In the genomic region with DNA sequence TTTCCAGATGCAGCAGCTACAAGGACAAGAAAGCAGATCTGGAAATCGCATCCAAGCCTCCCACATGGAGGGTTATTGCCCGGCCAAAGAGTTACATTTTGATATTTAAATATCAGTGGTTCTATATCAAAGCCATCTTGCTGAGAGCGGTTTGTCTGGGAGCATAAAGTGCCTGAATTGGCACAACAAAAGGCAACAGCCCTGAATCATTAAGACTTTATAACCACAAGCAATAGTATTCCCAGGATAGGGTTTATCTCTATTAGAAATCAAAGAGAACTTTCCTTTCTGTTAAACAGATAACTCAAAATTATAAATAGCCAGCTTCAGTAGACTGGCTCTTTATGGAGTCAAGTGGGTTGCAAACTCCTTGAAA, we compare ENCODE assay signal across 15 cellular contexts.
DNase-seq lines count a peak whose midpoint lies in the region; ATAC-seq, FAIRE-seq and TF ChIP-seq lines count a peak whose summit lies in the region.
"Had no signal": no experiment of that assay in that cellular context is flagged by ENCODE, and none has a peak within 500 bp of the region (broad histone marks: within the 10 kb centered on the region; RNA-seq: fewer than 3 reads in every experiment).

No MANE protein-coding gene starts in this region.

- CTCF ChIA-PET in H1 (lab: Charles Lee; ENCODE audit: partially characterized antibody), result interaction anchor here (1.8 kb wide), 1 partner anchor 9 kb away, joined by 5 read pairs; no protein-coding TSS in a partner anchor

- H3K79me2 ChIP-seq in GM23248 (ENCODE audit: insufficient read depth) (no peaks in the 10 kb centered on the region), H1 (ENCODE audit: control insufficient read depth in 1 of 2, insufficient read depth in 2 of 2, low read length in 2 of 2) (no peaks in the 10 kb centered on the region), neural progenitor cell (ENCODE audit: low read depth) (no peaks in the 10 kb centered on the region)

- no peak overlapping the region for H4K91ac ChIP-seq in H1 (replicated peaks; ENCODE audit: insufficient read length, low read length)

- H3K27me3 Mint-ChIP-seq in neural progenitor cell (ENCODE audit: insufficient read depth, low read depth), result peaks cover 5% of the 10 kb centered on the region
- H3K27me3 Mint-ChIP-seq in activated T-cell treated with anti-CD3 and anti-CD28 coated beads, Interleukin-2, amount 50 U/mL, for 24 hours, result no peaks in the 10 kb centered on the region

- DNase-seq in GM23248 (no peak), H1 (ENCODE audit: low read depth in 1 of 2, low spot score in 2 of 2) (no peak), neural progenitor cell (ENCODE audit: low spot score) (no peak), cortex of kidney (lab: John Stamatoyannopoulos, UW) (no peak)
- DNase-seq in activated T-cell treated with anti-CD3 and anti-CD28 coated beads, Interleukin-2, amount 50 U/mL, for 24 hours, result no peak
- DNase-seq: HCEC 1CT, NCI-H1105 treated with DMSO at 0.1 percent for 48 hours, NCI-H1694 treated with DMSO at 0.1 percent for 48 hours, NCI-H510A treated with DMSO at 0.1 percent for 48 hours, NCI-H82 had no signal

- peak overlapping the region; percentile 8 for H3K27ac Mint-ChIP-seq in neural progenitor cell
- H3K27ac Mint-ChIP-seq in activated T-cell treated with anti-CD3 and anti-CD28 coated beads, Interleukin-2, amount 50 U/mL, for 24 hours, result no peak overlapping the region

- H2BK12ac ChIP-seq in H1 (ENCODE audit: low read depth, low read length), result no peak overlapping the region; the same call in 1 of the 2 replicates

- no peak for TF ChIP-seq EP300 in H1 (IDR thresholded peaks at IDR 0.05; ENCODE audit: borderline replicate concordance in 1 of 2, low read depth in 2 of 2, low read length in 2 of 2)

- H3K23me2 ChIP-seq in H1 (ENCODE audit: low read depth, low read length), result no peaks in the 10 kb centered on the region

- no peaks in the 10 kb centered on the region for H4K20me1 ChIP-seq in GM23248 (ENCODE audit: insufficient read depth)
- no peaks in the 10 kb centered on the region for H4K20me1 ChIP-seq in H1 (replicated peaks in 1 of 2; ENCODE audit: control insufficient read depth in 1 of 2, insufficient read depth in 2 of 2, low read length in 2 of 2)
- no peaks in the 10 kb centered on the region for H4K20me1 ChIP-seq in neural progenitor cell (ENCODE audit: low read depth)
- H4K20me1 ChIP-seq: BLaER1 treated with 17β-estradiol and CSF1 and Interleukin-3, amounts not matched to agents 10 nM and 100 nM had no signal

- in situ Hi-C loops in GM23248 (cut with MboI), result no loop called here

- H3K9me3 Mint-ChIP-seq in neural progenitor cell, result peaks cover under 1% of the 10 kb centered on the region
- H3K9me3 Mint-ChIP-seq in activated T-cell treated with anti-CD3 and anti-CD28 coated beads, Interleukin-2, amount 50 U/mL, for 24 hours, result peaks cover 15% of the 10 kb centered on the region

- no peak for ATAC-seq in GM18502 (IDR thresholded peaks at IDR 0.05; ENCODE audit: poor library complexity, unreplicated experiment)
- ATAC-seq: A549, Panc1 had no signal

- H3K14ac ChIP-seq in H1 (ENCODE audit: insufficient read length), result no peak overlapping the region

- no peak overlapping the region for H3K4me3 ChIP-seq in GM23248
- peak overlapping the region; percentile 25 for H3K4me3 ChIP-seq in HUES64 (ENCODE audit: low read length)
- H3K4me3 ChIP-seq in H1 (ENCODE audit: extremely low read depth in 1 of 4, insufficient read depth in 2 of 4, low read depth in 3 of 4, low read length in 4 of 4), result peak overlapping the region in 2 of 4 experiments; percentile 7 to 42; a peak in 5 of 8 replicates
- H3K4me3 ChIP-seq in neural progenitor cell, result no peak overlapping the region
- H3K4me3 ChIP-seq: A549; BLaER1 treated with 17β-estradiol and CSF1 and Interleukin-3, amounts not matched to agents 10 nM and 100 nM had no signal

- no peaks in the 10 kb centered on the region for H3K36me3 ChIP-seq in GM23248 (ENCODE audit: low read depth)
- no peaks in the 10 kb centered on the region for H3K36me3 ChIP-seq in HUES64 (ENCODE audit: insufficient read depth, low read length)
- H3K36me3 ChIP-seq in H1 (ENCODE audit: control insufficient read depth in 2 of 4, insufficient read depth in 4 of 4, low read length in 3 of 4), result no peaks in the 10 kb centered on the region
- no peaks in the 10 kb centered on the region for H3K36me3 ChIP-seq in neural progenitor cell
- H3K36me3 ChIP-seq: BLaER1 treated with 17β-estradiol and CSF1 and Interleukin-3, amounts not matched to agents 10 nM and 100 nM had no signal

- no peak overlapping the region for H3K27ac ChIP-seq in GM23248
- H3K27ac ChIP-seq in HUES64 (ENCODE audit: low read depth, low read length), result peak overlapping the region; percentile 69
- no peak overlapping the region for H3K27ac ChIP-seq in H1 (ENCODE audit: low read depth, low read length)
- no peak overlapping the region for H3K27ac ChIP-seq in neural progenitor cell
- H3K27ac ChIP-seq: A549; BLaER1 treated with 17β-estradiol and CSF1 and Interleukin-3, amounts not matched to agents 10 nM and 100 nM had no signal

- H4K8ac ChIP-seq in H1 (ENCODE audit: extremely low read depth, insufficient read depth, low read length), result no peak overlapping the region

- H3K9me3 ChIP-seq in GM23248 (ENCODE audit: low read depth) (no peaks in the 10 kb centered on the region), HUES64 (ENCODE audit: insufficient read depth, low read depth, low read length) (no peaks in the 10 kb centered on the region), H1 (ENCODE audit: insufficient read depth in 2 of 2, low read depth in 1 of 2, low read length in 1 of 2) (no peaks in the 10 kb centered on the region), neural progenitor cell (ENCODE audit: low read depth) (no peaks in the 10 kb centered on the region)
- H3K9me3 ChIP-seq: A549; BLaER1 treated with 17β-estradiol and CSF1 and Interleukin-3, amounts not matched to agents 10 nM and 100 nM had no signal

- H3K79me1 ChIP-seq in H1 (ENCODE audit: low read depth, low read length), result no peaks in the 10 kb centered on the region

- no peaks in the 10 kb centered on the region for H3F3A ChIP-seq in GM23248 (ENCODE audit: insufficient read depth)
- H3F3A ChIP-seq in neural progenitor cell (ENCODE audit: low read depth), result peaks cover 3% of the 10 kb centered on the region

- H3K4me3 Mint-ChIP-seq in neural progenitor cell, result no peak overlapping the region
- no peak overlapping the region for H3K4me3 Mint-ChIP-seq in activated T-cell treated with anti-CD3 and anti-CD28 coated beads, Interleukin-2, amount 50 U/mL, for 24 hours

- H3K18ac ChIP-seq in H1 (ENCODE audit: extremely low read depth, low read length), result no peak overlapping the region; the same call in 1 of the 2 replicates

- no peak overlapping the region; the same call in 1 of the 2 replicates for H2BK20ac ChIP-seq in H1 (ENCODE audit: low read length)

- H3K4ac ChIP-seq in H1 (replicated peaks; ENCODE audit: insufficient read length, low read depth, low read length), result no peak overlapping the region

- H3K36me3 Mint-ChIP-seq in neural progenitor cell, result peaks cover 2% of the 10 kb centered on the region
- H3K36me3 Mint-ChIP-seq in activated T-cell treated with anti-CD3 and anti-CD28 coated beads, Interleukin-2, amount 50 U/mL, for 24 hours (ENCODE audit: low read depth), result no peaks in the 10 kb centered on the region

- TF ChIP-seq RAD21 in H1 (IDR thresholded peaks at IDR 0.05 in 1 of 2, conservative IDR thresholded peaks at IDR 0.05 in 1 of 2; ENCODE audit: low read depth in 2 of 2, low read length in 2 of 2), result no peak

- H3K4me1 ChIP-seq in GM23248 (ENCODE audit: insufficient read depth) (no peaks in the 10 kb centered on the region), HUES64 (ENCODE audit: insufficient read depth, low read length) (peaks cover 41% of the 10 kb centered on the region), H1 (replicated peaks in 1 of 4; ENCODE audit: control insufficient read depth in 3 of 4, insufficient read depth in 4 of 4, low read length in 3 of 4) (peaks cover 2 to 10% (median 6%) of the 10 kb centered on the region in 4 experiments; a peak in 5 of 7 replicates), neural progenitor cell (peaks cover 44% of the 10 kb centered on the region)
- H3K4me1 ChIP-seq: A549; BLaER1 treated with 17β-estradiol and CSF1 and Interleukin-3, amounts not matched to agents 10 nM and 100 nM had no signal

- POLR2A ChIA-PET in H1 (lab: Charles Lee; ENCODE audit: partially characterized antibody), result no interaction called here

- H4K5ac ChIP-seq in H1 (ENCODE audit: insufficient read length, low read depth, low read length), result no peak overlapping the region

- H3K27me3 ChIP-seq in GM23248 (replicated peaks; ENCODE audit: insufficient read depth) (no peaks in the 10 kb centered on the region), HUES64 (ENCODE audit: insufficient read depth, low read length) (no peaks in the 10 kb centered on the region), H1 (replicated peaks in 1 of 4; ENCODE audit: control insufficient read depth in 3 of 4, extremely low read depth in 1 of 4, insufficient read depth in 3 of 4, low read length in 3 of 4) (no peaks in the 10 kb centered on the region), neural progenitor cell (no peaks in the 10 kb centered on the region)
- H3K27me3 ChIP-seq: BLaER1 treated with 17β-estradiol and CSF1 and Interleukin-3, amounts not matched to agents 10 nM and 100 nM had no signal

- no peak overlapping the region for H3K56ac ChIP-seq in H1 (replicated peaks; ENCODE audit: insufficient read length, low read depth, low read length)

- H2AFZ ChIP-seq in GM23248 (0 out of 2 replicates have a peak overlapping the region, but pooled peaks have one; percentile 3), H1 (ENCODE audit: low read length) (no peak overlapping the region; the same call in 1 of the 2 replicates), neural progenitor cell (replicated peaks) (peak overlapping the region; percentile 70)

- no peak for TF ChIP-seq POLR2A in H1 (IDR thresholded peaks at IDR 0.05; ENCODE audit: control extremely low read depth in 1 of 2, low read depth in 2 of 2, low read length in 2 of 2)

- no peak overlapping the region for H2BK5ac ChIP-seq in H1 (ENCODE audit: low read depth, low read length)

- H3K4me2 ChIP-seq in GM23248 (ENCODE audit: unreplicated experiment) (no peak overlapping the region), H1 (ENCODE audit: insufficient read depth in 1 of 2, low read depth in 2 of 2, low read length in 2 of 2) (peak overlapping the region; percentile 63 to 65), neural progenitor cell (peak overlapping the region; percentile 30)
- H3K4me2 ChIP-seq: A549; BLaER1 treated with 17β-estradiol and CSF1 and Interleukin-3, amounts not matched to agents 10 nM and 100 nM had no signal

- H2BK120ac ChIP-seq in H1 (replicated peaks; ENCODE audit: low read depth, low read length), result no peak overlapping the region

- peaks cover 27% of the 10 kb centered on the region for H3K4me1 Mint-ChIP-seq in neural progenitor cell
- H3K4me1 Mint-ChIP-seq in activated T-cell treated with anti-CD3 and anti-CD28 coated beads, Interleukin-2, amount 50 U/mL, for 24 hours (ENCODE audit: low read depth), result no peaks in the 10 kb centered on the region

- TF ChIP-seq CTCF in H1 (IDR thresholded peaks at IDR 0.05; ENCODE audit: control extremely low read depth in 1 of 3, insufficient read depth in 1 of 3, low read depth in 1 of 3, low read length in 3 of 3) (no peak), neural progenitor cell (IDR thresholded peaks at IDR 0.05) (no peak)

- WGBS in GM23248 (ENCODE audit: low coverage in 1 of 2, low lambda C conversion rate in 2 of 2, missing lambda C conversion rate in 2 of 2), 2 experiments, result 8 to 12% methylated on average over 3 of the region's 3 CpGs
- 17% methylated on average over 2 of the region's 3 CpGs for WGBS in HUES64
- 2% methylated on average over 3 of the region's 3 CpGs; no CpG with 5 or more reads in 1 of the 2 experiments for WGBS in H1 (ENCODE audit: extremely low coverage in 1 of 2, insufficient coverage in 1 of 2, insufficient read length in 1 of 2, insufficient replicate concordance in 2 of 2, low coverage in 1 of 2, low lambda C conversion rate in 2 of 2, missing lambda C conversion rate in 1 of 2), 2 experiments

- H3K9ac ChIP-seq in GM23248 (no peak overlapping the region), HUES64 (ENCODE audit: low read depth, low read length) (peak overlapping the region; percentile 31), H1 (replicated peaks in 1 of 4; ENCODE audit: extremely low read depth in 1 of 4, low read depth in 3 of 4, low read length in 3 of 4) (no peak overlapping the region), neural progenitor cell (no peak overlapping the region)
- H3K9ac ChIP-seq: BLaER1 treated with 17β-estradiol and CSF1 and Interleukin-3, amounts not matched to agents 10 nM and 100 nM had no signal

- no peaks in the 10 kb centered on the region for H3K9me2 ChIP-seq in GM23248 (ENCODE audit: insufficient read depth)

- no peak overlapping the region for H2BK15ac ChIP-seq in H1 (ENCODE audit: low read length)

- no peak overlapping the region for H2AK5ac ChIP-seq in H1 (ENCODE audit: low read depth, low read length)

- H3K23ac ChIP-seq in H1 (ENCODE audit: insufficient read length), result no peak overlapping the region

- peak; percentile 45 for FAIRE-seq in H1 (lab: Jason Lieb, UNC)
- FAIRE-seq: A549 had no signal
